ENCODE assay signal across 2 cellular contexts in the genomic region with DNA sequence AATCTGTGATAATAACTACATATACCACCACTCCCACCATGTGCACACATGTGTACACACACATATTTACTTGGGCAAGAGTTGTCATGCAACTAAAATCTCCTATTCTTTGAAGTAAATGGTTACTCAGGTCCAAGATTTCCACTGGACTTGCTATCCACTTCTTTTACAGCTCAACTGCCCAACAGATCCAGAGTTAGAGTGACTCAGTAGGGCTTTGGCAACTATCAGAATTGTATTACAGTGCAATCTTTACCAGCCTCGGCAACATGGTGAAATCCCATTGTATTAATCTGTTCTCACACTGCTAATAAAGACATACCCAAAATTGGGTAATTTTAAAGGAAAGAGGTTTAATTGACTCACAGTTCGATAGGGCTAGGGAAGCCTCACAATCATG.
TF ChIP-seq lines count a peak whose summit lies in the region.

No MANE protein-coding gene starts in this region.

TF ChIP-seq in A549, 52 proteins besides CTCF, POLR2A, EP300 and RAD21 (continued from another document):
- TF ChIP-seq CBX2 (IDR thresholded peaks at IDR 0.05; ENCODE audit: borderline replicate concordance, low read depth), result no peak
- no peak for TF ChIP-seq BHLHE40 (IDR thresholded peaks at IDR 0.05; ENCODE audit: low read depth, low read length)
- TF ChIP-seq, protein P1, sequence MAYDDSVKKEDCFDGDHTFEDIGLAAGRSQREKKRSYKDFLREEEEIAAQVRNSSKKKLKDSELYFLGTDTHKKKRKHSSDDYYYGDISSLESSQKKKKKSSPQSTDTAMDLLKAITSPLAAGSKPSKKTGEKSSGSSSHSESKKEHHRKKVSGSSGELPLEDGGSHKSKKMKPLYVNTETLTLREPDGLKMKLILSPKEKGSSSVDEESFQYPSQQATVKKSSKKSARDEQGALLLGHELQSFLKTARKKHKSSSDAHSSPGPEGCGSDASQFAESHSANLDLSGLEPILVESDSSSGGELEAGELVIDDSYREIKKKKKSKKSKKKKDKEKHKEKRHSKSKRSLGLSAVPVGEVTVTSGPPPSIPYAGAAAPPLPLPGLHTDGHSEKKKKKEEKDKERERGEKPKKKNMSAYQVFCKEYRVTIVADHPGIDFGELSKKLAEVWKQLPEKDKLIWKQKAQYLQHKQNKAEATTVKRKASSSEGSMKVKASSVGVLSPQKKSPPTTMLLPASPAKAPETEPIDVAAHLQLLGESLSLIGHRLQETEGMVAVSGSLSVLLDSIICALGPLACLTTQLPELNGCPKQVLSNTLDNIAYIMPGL (CRISPR knock-in tag; IDR thresholded peaks at IDR 0.05; ENCODE audit: borderline replicate concordance), result no peak
- TF ChIP-seq EHF (CRISPR knock-in tag; IDR thresholded peaks at IDR 0.05), result no peak
- no peak for TF ChIP-seq KDM1A (IDR thresholded peaks at IDR 0.05; ENCODE audit: low read depth)
- TF ChIP-seq SREBF2 (IDR thresholded peaks at IDR 0.05), result no peak
- no peak for TF ChIP-seq ZFP36 (IDR thresholded peaks at IDR 0.05; ENCODE audit: borderline replicate concordance, partially characterized antibody)
- TF ChIP-seq CEBPB (IDR thresholded peaks at IDR 0.05), result no peak
- no peak for TF ChIP-seq FOSB (CRISPR knock-in tag; IDR thresholded peaks at IDR 0.05)
- no peak for TF ChIP-seq POLR2AphosphoS2 (conservative IDR thresholded peaks at IDR 0.05; ENCODE audit: low read length)
- TF ChIP-seq, protein P2, sequence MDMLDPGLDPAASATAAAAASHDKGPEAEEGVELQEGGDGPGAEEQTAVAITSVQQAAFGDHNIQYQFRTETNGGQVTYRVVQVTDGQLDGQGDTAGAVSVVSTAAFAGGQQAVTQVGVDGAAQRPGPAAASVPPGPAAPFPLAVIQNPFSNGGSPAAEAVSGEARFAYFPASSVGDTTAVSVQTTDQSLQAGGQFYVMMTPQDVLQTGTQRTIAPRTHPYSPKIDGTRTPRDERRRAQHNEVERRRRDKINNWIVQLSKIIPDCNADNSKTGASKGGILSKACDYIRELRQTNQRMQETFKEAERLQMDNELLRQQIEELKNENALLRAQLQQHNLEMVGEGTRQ (IDR thresholded peaks at IDR 0.05), result no peak
- no peak for TF ChIP-seq NPAS2 (CRISPR knock-in tag; IDR thresholded peaks at IDR 0.05; ENCODE audit: borderline replicate concordance)
- TF ChIP-seq FOSL2 (IDR thresholded peaks at IDR 0.05), result no peak
- no peak for TF ChIP-seq FOSL2 (CRISPR knock-in tag; IDR thresholded peaks at IDR 0.05)
- TF ChIP-seq NFE2L2 (conservative IDR thresholded peaks at IDR 0.05; ENCODE audit: low read length), result no peak
- TF ChIP-seq JUNB (IDR thresholded peaks at IDR 0.05), result no peak
TF ChIP-seq in A549: peak in this region for 0.

TF ChIP-seq in HEK293, 187 proteins besides CTCF, POLR2A, EP300 and RAD21:
- TF ChIP-seq, protein P3, sequence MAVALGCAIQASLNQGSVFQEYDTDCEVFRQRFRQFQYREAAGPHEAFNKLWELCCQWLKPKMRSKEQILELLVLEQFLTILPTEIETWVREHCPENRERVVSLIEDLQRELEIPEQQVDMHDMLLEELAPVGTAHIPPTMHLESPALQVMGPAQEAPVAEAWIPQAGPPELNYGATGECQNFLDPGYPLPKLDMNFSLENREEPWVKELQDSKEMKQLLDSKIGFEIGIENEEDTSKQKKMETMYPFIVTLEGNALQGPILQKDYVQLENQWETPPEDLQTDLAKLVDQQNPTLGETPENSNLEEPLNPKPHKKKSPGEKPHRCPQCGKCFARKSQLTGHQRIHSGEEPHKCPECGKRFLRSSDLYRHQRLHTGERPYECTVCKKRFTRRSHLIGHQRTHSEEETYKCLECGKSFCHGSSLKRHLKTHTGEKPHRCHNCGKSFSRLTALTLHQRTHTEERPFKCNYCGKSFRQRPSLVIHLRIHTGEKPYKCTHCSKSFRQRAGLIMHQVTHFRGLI (tag by site-specific recombination; IDR thresholded peaks at IDR 0.05), result peak; percentile 72
- TF ChIP-seq ZNF549 (tag by site-specific recombination; IDR thresholded peaks at IDR 0.05), result no peak
TF ChIP-seq in HEK293: peak in this region for 1.
